8 cellular contexts compared by ENCODE assay signal in genomic region chr18:7567487-7568425, GRCh38. TPM values are rescaled to one million over a fixed set of nuclear protein-coding genes. Genes with fewer than 3 reads are reported as not detected.
DNase-seq lines count a peak whose midpoint lies in the region; ATAC-seq and TF ChIP-seq lines count a peak whose summit lies in the region.

No MANE protein-coding gene starts in this region.

- H3K4me3 ChIP-seq in stomach smooth muscle (ENCODE audit: low read length in 2 of 2): peak overlapping the region; percentile 75 to 89

- DNase-seq in C1 segment of cervical spinal cord (lab: John Stamatoyannopoulos, UW) (peak in 10 of 14 donors; percentile 7 to 76 (median 52)), RWPE1 (ENCODE audit: low spot score) (peak; percentile 26), ecto neural progenitor cell (ENCODE audit: low spot score) (peak; percentile 81), left lobe of liver (ENCODE audit: low spot score) (peak; percentile 66), NK-92 (lab: John Stamatoyannopoulos, UW; ENCODE audit: unreplicated experiment) (no peak), RKO (ENCODE audit: low spot score) (no peak)

- H3K9me3 ChIP-seq in stomach smooth muscle (ENCODE audit: control insufficient read depth in 2 of 2, low read length in 2 of 2): no peaks in the 10 kb centered on the region

- no peak for TF ChIP-seq CTCF in RWPE1 (conservative IDR thresholded peaks at IDR 0.05; ENCODE audit: low read depth)

- H3K27ac ChIP-seq in RWPE1: peak overlapping the region; percentile 82
- peak overlapping the region; percentile 86 for H3K27ac ChIP-seq in stomach smooth muscle (ENCODE audit: low read length)

- peak; percentile 11 for ATAC-seq in GM19397 (IDR thresholded peaks at IDR 0.05; ENCODE audit: unreplicated experiment)
- peak; percentile 44 for ATAC-seq in left lobe of liver

- H3K9ac ChIP-seq in stomach smooth muscle (ENCODE audit: low read length in 2 of 2): peak overlapping the region; percentile 80 to 81

- H3K36me3 ChIP-seq in stomach smooth muscle (ENCODE audit: control insufficient read depth in 2 of 2, insufficient read depth in 2 of 2, low read length in 2 of 2): no peaks in the 10 kb centered on the region

- POLR2A ChIA-PET in RWPE1 (lab: Yijun Ruan, JAX; ENCODE audit: low non-redundant PET): no interaction called here

- H3K4me1 ChIP-seq in stomach smooth muscle (ENCODE audit: control insufficient read depth, insufficient read depth, low read length): peaks cover 11% of the 10 kb centered on the region

- H3K27me3 ChIP-seq in stomach smooth muscle (ENCODE audit: control insufficient read depth in 1 of 2, insufficient read depth in 2 of 2, low read length in 2 of 2): no peaks in the 10 kb centered on the region

- CTCF ChIA-PET in RWPE1 (lab: Yijun Ruan, JAX): interaction anchor here (0.7 to 3.2 kb wide), 16 partner anchors 9 to 1055 kb away, joined by 3 to 49 read pairs (median 4); no protein-coding TSS in a partner anchor

RNA-seq across cellular contexts. Expression of gene PTPRM, which starts 0.6 kb away (rescaled TPM):
- 34.7 TPM for total RNA-seq in left lobe of liver

Comparison
In these comparisons a context has a peak if more than half of its experiments do, and no peak if none do; other contexts are left out.
1. DNase-seq: peak in C1 segment of cervical spinal cord (10 of 14), RWPE1 (single experiment), ecto neural progenitor cell (single experiment) and left lobe of liver (single experiment); none in NK-92 (single experiment) and RKO (single experiment).